In the genomic region with DNA sequence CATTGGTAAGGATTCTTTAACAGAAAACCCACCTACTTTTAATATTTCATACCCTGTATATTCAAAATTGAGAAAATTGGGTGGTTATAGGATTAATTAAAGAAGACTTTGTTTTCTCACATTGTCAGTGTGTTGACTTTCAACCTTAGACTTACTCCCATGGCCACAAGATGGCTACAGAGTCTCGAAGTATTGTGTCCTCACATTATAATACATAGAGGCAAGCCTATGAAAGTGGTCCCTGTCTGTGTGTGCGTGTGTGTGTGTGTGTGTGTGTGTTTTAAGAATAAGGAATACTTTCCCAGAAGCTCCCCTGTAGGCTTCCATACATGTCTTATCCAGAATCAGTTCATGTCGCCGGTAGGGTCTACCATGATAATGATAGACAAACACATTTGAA, we compare ENCODE assay signal across 22 cellular contexts.
DNase-seq lines count a peak whose midpoint lies in the region; ATAC-seq, FAIRE-seq and TF ChIP-seq lines count a peak whose summit lies in the region.
"Had no signal": no experiment of that assay in that cellular context is flagged by ENCODE, and none has a peak within 500 bp of the region (broad histone marks: within the 10 kb centered on the region; RNA-seq: fewer than 3 reads in every experiment).

No MANE protein-coding gene starts in this region.

- H3K18ac ChIP-seq in mesenchymal stem cell (ENCODE audit: low read depth in 1 of 2, low read length in 2 of 2) = no peak overlapping the region

- peak; percentile 15 for FAIRE-seq in GM18507 (lab: Jason Lieb, UNC)
- FAIRE-seq: bronchial epithelial cell, keratinocyte had no signal

- H3K4ac ChIP-seq in mesenchymal stem cell (ENCODE audit: low read depth in 1 of 2, low read length in 2 of 2) = no peak overlapping the region

- POLR2A ChIA-PET in WTC11 (lab: Charles Lee) = no interaction called here

- WGBS in mesenchymal stem cell = 83% methylated on average over 1 of the region's 4 CpGs

- H3K4me3 Mint-ChIP-seq in WTC11 = no peak overlapping the region
- H3K4me3 Mint-ChIP-seq: activated CD4-positive, alpha-beta T cell treated with anti-CD3 and anti-CD28 coated beads, Interleukin-2, amount 10 ng/mL, durations not matched to agents 7 days and 5 days; CD4-positive, alpha-beta memory T cell; dendritic cell treated with granulocyte-macrophage colony-stimulating factor and Interleukin-4, amounts not matched to agents 40 ng/mL and 50 ng/mL, for 4 days; neural crest cell; T-helper 2 cell treated with Interferon-gamma antibody and Interleukin-4, amounts not matched to agents 5 μg/mL and 100 μg/mL, for 36 hours had no signal

- CTCF ChIA-PET in WTC11 (lab: Charles Lee) = no interaction called here

- TF ChIP-seq CTCF in WTC11 (IDR thresholded peaks at IDR 0.05) (no peak), GM10266 (IDR thresholded peaks at IDR 0.05; ENCODE audit: control insufficient read depth, insufficient read depth, low read depth, missing control alignments) (no peak)

- no peaks in the 10 kb centered on the region for H3K36me3 ChIP-seq in mesenchymal stem cell (ENCODE audit: control insufficient read depth in 1 of 2, insufficient read depth in 2 of 2, low read depth in 1 of 2, low read length in 2 of 2)
- H3K36me3 ChIP-seq: stomach, transverse colon had no signal

- H3K4me1 ChIP-seq in mesenchymal stem cell (ENCODE audit: control insufficient read depth, insufficient read depth, low read depth, low read length) = no peaks in the 10 kb centered on the region
- H3K4me1 ChIP-seq: stomach, transverse colon had no signal

- H3K4me2 ChIP-seq in mesenchymal stem cell (ENCODE audit: low read length, poor library complexity, severe bottlenecking) = no peak overlapping the region

- no peak overlapping the region for H2BK120ac ChIP-seq in mesenchymal stem cell (ENCODE audit: low read depth, low read length)

- no peaks in the 10 kb centered on the region for H3K9me3 Mint-ChIP-seq in WTC11
- H3K9me3 Mint-ChIP-seq: activated CD4-positive, alpha-beta T cell treated with anti-CD3 and anti-CD28 coated beads, Interleukin-2, amount 10 ng/mL, durations not matched to agents 7 days and 5 days; dendritic cell treated with granulocyte-macrophage colony-stimulating factor and Interleukin-4, amounts not matched to agents 40 ng/mL and 50 ng/mL, for 4 days; neural crest cell; T-helper 2 cell treated with Interferon-gamma antibody and Interleukin-4, amounts not matched to agents 5 μg/mL and 100 μg/mL, for 36 hours had no signal

- H3K27ac Mint-ChIP-seq in WTC11 = no peak overlapping the region
- H3K27ac Mint-ChIP-seq: activated CD4-positive, alpha-beta T cell treated with anti-CD3 and anti-CD28 coated beads, Interleukin-2, amount 10 ng/mL, durations not matched to agents 7 days and 5 days; CD4-positive, alpha-beta memory T cell; dendritic cell treated with granulocyte-macrophage colony-stimulating factor and Interleukin-4, amounts not matched to agents 40 ng/mL and 50 ng/mL, for 4 days; progenitor cell of endocrine pancreas; T-helper 2 cell treated with Interferon-gamma antibody and Interleukin-4, amounts not matched to agents 5 μg/mL and 100 μg/mL, for 36 hours had no signal

- no peaks in the 10 kb centered on the region for H3K36me3 Mint-ChIP-seq in WTC11

- H3K4me3 ChIP-seq in mesenchymal stem cell (ENCODE audit: insufficient read depth in 1 of 2, low read depth in 1 of 2, low read length in 2 of 2) = no peak overlapping the region
- H3K4me3 ChIP-seq: lung, stomach, transverse colon had no signal

- H4K91ac ChIP-seq in mesenchymal stem cell (ENCODE audit: low read length) = no peak overlapping the region

- H3K9me3 ChIP-seq in mesenchymal stem cell (ENCODE audit: control insufficient read depth, low read length) = no peaks in the 10 kb centered on the region
- H3K9me3 ChIP-seq: stomach, transverse colon had no signal

- no peak overlapping the region for H2AFZ ChIP-seq in mesenchymal stem cell (ENCODE audit: low read depth, low read length)

- no peak overlapping the region for H3K9ac ChIP-seq in mesenchymal stem cell (ENCODE audit: low read length)

- peak; percentile 81 for ATAC-seq in WTC11
- ATAC-seq in stimulated activated naive CD8-positive, alpha-beta T cell treated with anti-CD3 and anti-CD28 coated beads, Interleukin-15, Interleukin-2, amounts not matched to agents 100 U/mL and 50 U/mL, for 24 hours = no peak

- no peaks in the 10 kb centered on the region for H3K27me3 ChIP-seq in mesenchymal stem cell (ENCODE audit: control insufficient read depth in 1 of 2, insufficient read depth in 1 of 2, low read length in 2 of 2)
- H3K27me3 ChIP-seq: stomach, transverse colon had no signal

- DNase-seq in GM18507 (ENCODE audit: extremely low spot score, insufficient read length, low read depth) (no peak), NAMALWA (ENCODE audit: low spot score) (peak; percentile 21), WTC11 (ENCODE audit: low spot score) (no peak), mesenchymal stem cell (peak; percentile 16), SIG-M5 treated with dmso at 0.1 percent for 504 hours (lab: John Stamatoyannopoulos, UW; ENCODE audit: unreplicated experiment) (no peak), GM10266 (ENCODE audit: extremely low spot score) (no peak)
- DNase-seq in stimulated activated naive CD8-positive, alpha-beta T cell treated with anti-CD3 and anti-CD28 coated beads, Interleukin-15, Interleukin-2, amounts not matched to agents 100 U/mL and 50 U/mL, for 24 hours = no peak
- DNase-seq: activated CD4-positive, alpha-beta T cell treated with anti-CD3 and anti-CD28 coated beads, Interleukin-2, amount 10 ng/mL, durations not matched to agents 7 days and 5 days; activated naive CD4-positive, alpha-beta T cell treated with anti-CD3 and anti-CD28 coated beads, Interleukin-2, amount 50 U/mL, for 16 hours; activated T-cell treated with anti-CD3 and anti-CD28 coated beads, Interleukin-2, amount 50 U/mL, for 48 hours; CD4-positive, alpha-beta memory T cell; NCI-H524; stomach; transverse colon had no signal

- H3K27ac ChIP-seq in mesenchymal stem cell (ENCODE audit: low read length, poor library complexity, severe bottlenecking) = no peak overlapping the region
- H3K27ac ChIP-seq: HL-60, stomach, transverse colon had no signal

- no peak overlapping the region for H2BK5ac ChIP-seq in mesenchymal stem cell (ENCODE audit: low read depth, low read length, poor library complexity, severe bottlenecking)

- H3K23ac ChIP-seq in mesenchymal stem cell (ENCODE audit: low read length in 2 of 2) = no peak overlapping the region

- no peaks in the 10 kb centered on the region for H3K27me3 Mint-ChIP-seq in WTC11 (ENCODE audit: low read depth)
- H3K27me3 Mint-ChIP-seq: activated CD4-positive, alpha-beta T cell treated with anti-CD3 and anti-CD28 coated beads, Interleukin-2, amount 10 ng/mL, durations not matched to agents 7 days and 5 days; CD4-positive, alpha-beta memory T cell; dendritic cell treated with granulocyte-macrophage colony-stimulating factor and Interleukin-4, amounts not matched to agents 40 ng/mL and 50 ng/mL, for 4 days; progenitor cell of endocrine pancreas had no signal

- H3K14ac ChIP-seq in mesenchymal stem cell (ENCODE audit: low read length in 2 of 2) = no peak overlapping the region

- no peaks in the 10 kb centered on the region for H3K4me1 Mint-ChIP-seq in WTC11
- H3K4me1 Mint-ChIP-seq: activated CD4-positive, alpha-beta T cell treated with anti-CD3 and anti-CD28 coated beads, Interleukin-2, amount 10 ng/mL, durations not matched to agents 7 days and 5 days; neural crest cell had no signal

- no peak overlapping the region for H2AK5ac ChIP-seq in mesenchymal stem cell (ENCODE audit: low read length, severe bottlenecking)

- no peak overlapping the region for H4K8ac ChIP-seq in mesenchymal stem cell (ENCODE audit: low read length)

- no peak overlapping the region for H2BK15ac ChIP-seq in mesenchymal stem cell (ENCODE audit: low read depth, poor library complexity, severe bottlenecking)

- no peaks in the 10 kb centered on the region for H3K79me1 ChIP-seq in mesenchymal stem cell (replicated peaks; ENCODE audit: low read length, poor library complexity, severe bottlenecking)

- no peak overlapping the region for H2BK12ac ChIP-seq in mesenchymal stem cell (ENCODE audit: low read length in 2 of 2)

TF ChIP-seq in WTC11, 78 proteins besides CTCF, POLR2A, EP300 and RAD21:
- TF ChIP-seq ZNF263 (CRISPR knock-in tag; IDR thresholded peaks at IDR 0.05; ENCODE audit: low read depth) (no peak), ELF4 (CRISPR knock-in tag; IDR thresholded peaks at IDR 0.05; ENCODE audit: low read depth) (no peak), FOXK1 (CRISPR knock-in tag; IDR thresholded peaks at IDR 0.05) (no peak), ETV6 (CRISPR knock-in tag; IDR thresholded peaks at IDR 0.05) (no peak), RELA (CRISPR knock-in tag; IDR thresholded peaks at IDR 0.05; ENCODE audit: borderline replicate concordance) (no peak), GABPB1 (CRISPR knock-in tag; IDR thresholded peaks at IDR 0.05) (no peak), CBFB (CRISPR knock-in tag; IDR thresholded peaks at IDR 0.05; ENCODE audit: low read depth) (no peak), FOXP1 (CRISPR knock-in tag; IDR thresholded peaks at IDR 0.05; ENCODE audit: borderline replicate concordance) (no peak), SMAD3 (CRISPR knock-in tag; IDR thresholded peaks at IDR 0.05; ENCODE audit: borderline replicate concordance) (no peak), ATF1 (CRISPR knock-in tag; IDR thresholded peaks at IDR 0.05) (no peak), NFYB (CRISPR knock-in tag; conservative IDR thresholded peaks at IDR 0.05; ENCODE audit: low read depth) (no peak), ZNF219 (CRISPR knock-in tag; IDR thresholded peaks at IDR 0.05; ENCODE audit: borderline replicate concordance) (no peak)
- TF ChIP-seq, protein P1, sequence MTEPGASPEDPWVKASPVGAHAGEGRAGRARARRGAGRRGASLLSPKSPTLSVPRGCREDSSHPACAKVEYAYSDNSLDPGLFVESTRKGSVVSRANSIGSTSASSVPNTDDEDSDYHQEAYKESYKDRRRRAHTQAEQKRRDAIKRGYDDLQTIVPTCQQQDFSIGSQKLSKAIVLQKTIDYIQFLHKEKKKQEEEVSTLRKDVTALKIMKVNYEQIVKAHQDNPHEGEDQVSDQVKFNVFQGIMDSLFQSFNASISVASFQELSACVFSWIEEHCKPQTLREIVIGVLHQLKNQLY (CRISPR knock-in tag; IDR thresholded peaks at IDR 0.05) = no peak
- TF ChIP-seq, protein P2, sequence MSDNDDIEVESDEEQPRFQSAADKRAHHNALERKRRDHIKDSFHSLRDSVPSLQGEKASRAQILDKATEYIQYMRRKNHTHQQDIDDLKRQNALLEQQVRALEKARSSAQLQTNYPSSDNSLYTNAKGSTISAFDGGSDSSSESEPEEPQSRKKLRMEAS (CRISPR knock-in tag; IDR thresholded peaks at IDR 0.05) = no peak

Comparison
In these comparisons a context has a peak if more than half of its experiments do, and no peak if none do; other contexts are left out.
1. DNase-seq: peak in NAMALWA (single experiment) and mesenchymal stem cell (single experiment); none in GM18507 (single experiment), WTC11 (single experiment), SIG-M5 treated with dmso at 0.1 percent for 504 hours (single experiment), stimulated activated naive CD8-positive, alpha-beta T cell treated with anti-CD3 and anti-CD28 coated beads, Interleukin-15, Interleukin-2, amounts not matched to agents 100 U/mL and 50 U/mL, for 24 hours (single experiment) and GM10266 (single experiment).